ENCODE assay signal across 8 cellular contexts in genomic region chr11:65488273-65489058, GRCh38. TPM values are rescaled to one million over a fixed set of nuclear protein-coding genes. Genes with fewer than 3 reads are reported as not detected.
DNase-seq lines count a peak whose midpoint lies in the region; ATAC-seq and TF ChIP-seq lines count a peak whose summit lies in the region.

No MANE protein-coding gene starts in this region.

- H2AFZ ChIP-seq in trophoblast cell (ENCODE audit: insufficient read depth, low read length, poor library complexity): peak overlapping the region; percentile 74

- H2BK5ac ChIP-seq in trophoblast cell (ENCODE audit: low read depth, low read length, poor library complexity): peak overlapping the region; percentile 99

- peak overlapping the region; percentile 100 for H4K91ac ChIP-seq in trophoblast cell (ENCODE audit: low read depth, low read length)

- peak overlapping the region; percentile 97 for H3K14ac ChIP-seq in trophoblast cell (ENCODE audit: low read length)

- H3K4me1 ChIP-seq in SJSA1 (replicated peaks): peaks cover 79% of the 10 kb centered on the region
- H3K4me1 ChIP-seq in trophoblast cell (ENCODE audit: control insufficient read depth in 1 of 2, insufficient read depth in 2 of 2, low read length in 2 of 2): peaks cover 60 to 61% of the 10 kb centered on the region in 2 experiments

- peak overlapping the region; percentile 96 for H2BK120ac ChIP-seq in trophoblast cell (ENCODE audit: insufficient read depth, low read length, poor library complexity)

- H3K36me3 ChIP-seq in GM06990 (ENCODE audit: control insufficient read depth, insufficient read depth, low read length): no peaks in the 10 kb centered on the region
- no peaks in the 10 kb centered on the region for H3K36me3 ChIP-seq in SJSA1
- H3K36me3 ChIP-seq in trophoblast cell (ENCODE audit: control insufficient read depth in 1 of 2, insufficient read depth in 2 of 2, low read length in 2 of 2): no peaks in the 10 kb centered on the region

- H3K27me3 ChIP-seq in GM06990 (replicated peaks; ENCODE audit: control insufficient read depth, insufficient read depth, low read length): no peaks in the 10 kb centered on the region
- no peaks in the 10 kb centered on the region for H3K27me3 ChIP-seq in SJSA1 (replicated peaks)
- no peaks in the 10 kb centered on the region for H3K27me3 ChIP-seq in trophoblast cell (ENCODE audit: insufficient read depth, low read length)

- H3K18ac ChIP-seq in trophoblast cell (ENCODE audit: low read length): peak overlapping the region; percentile 91

- WGBS in trophoblast cell (ENCODE audit: extremely low coverage, insufficient coverage, insufficient read length): no CpG with 5 or more reads among the region's 10 CpGs

- no peak overlapping the region for H3K23ac ChIP-seq in trophoblast cell (ENCODE audit: low read length)

- DNase-seq in GM06990 (ENCODE audit: extremely low read depth, insufficient read length): no peak
- DNase-seq in SJSA1 (ENCODE audit: low read depth in 1 of 2, low spot score in 2 of 2): peak; percentile 82 to 87
- peak; percentile 70 for DNase-seq in fibroblast of pulmonary artery (ENCODE audit: low read depth)
- peak in 1 of 2 donors; percentile 67 for DNase-seq in trophoblast cell
- DNase-seq in putamen (ENCODE audit: low spot score): no peak
- DNase-seq in cortex of kidney (lab: John Stamatoyannopoulos, UW): no peak

- peak overlapping the region; percentile 66 for H3K4ac ChIP-seq in trophoblast cell (ENCODE audit: low read depth, low read length)

- H3K27ac ChIP-seq in SJSA1: peak overlapping the region; percentile 92
- H3K27ac ChIP-seq in trophoblast cell (ENCODE audit: low read depth, low read length): peak overlapping the region; percentile 100

- peak overlapping the region; percentile 50 for H3K4me2 ChIP-seq in trophoblast cell (ENCODE audit: low read length)

- peak overlapping the region; percentile 97 for H2BK12ac ChIP-seq in trophoblast cell (ENCODE audit: low read length)

- peak overlapping the region; percentile 72 for H4K12ac ChIP-seq in trophoblast cell (ENCODE audit: low read depth, low read length)

- no peak for ATAC-seq in GM19035 (IDR thresholded peaks at IDR 0.05; ENCODE audit: unreplicated experiment)
- ATAC-seq in HG02763 (IDR thresholded peaks at IDR 0.05; ENCODE audit: unreplicated experiment): no peak

- peak overlapping the region; percentile 72 for H3K9ac ChIP-seq in trophoblast cell (ENCODE audit: low read length)

- no peaks in the 10 kb centered on the region for H3K9me3 ChIP-seq in SJSA1 (replicated peaks)
- no peaks in the 10 kb centered on the region for H3K9me3 ChIP-seq in trophoblast cell (ENCODE audit: insufficient read depth, low read depth, low read length)

- H3K4me3 ChIP-seq in GM06990 (replicated peaks; ENCODE audit: low read depth, low read length): peak overlapping the region; percentile 22; the same call in 1 of the 2 replicates
- H3K4me3 ChIP-seq in SJSA1: no peak overlapping the region
- peak overlapping the region; percentile 23 for H3K4me3 ChIP-seq in fibroblast of pulmonary artery (replicated peaks; ENCODE audit: low read depth, low read length)
- peak overlapping the region; percentile 2 for H3K4me3 ChIP-seq in trophoblast cell (ENCODE audit: low read depth, low read length)

- peaks cover 72% of the 10 kb centered on the region for H3K79me1 ChIP-seq in trophoblast cell (ENCODE audit: low read length)

- peaks cover 39% of the 10 kb centered on the region for H3K79me2 ChIP-seq in trophoblast cell (ENCODE audit: control insufficient read depth, insufficient read depth, low read length, poor library complexity)

- TF ChIP-seq CTCF in GM06990 (IDR thresholded peaks at IDR 0.05; ENCODE audit: insufficient read depth, low read length, poor library complexity, severe bottlenecking) (no peak), fibroblast of pulmonary artery (IDR thresholded peaks at IDR 0.05; ENCODE audit: low read length, missing control alignments) (no peak)

- peak overlapping the region; percentile 93 for H4K8ac ChIP-seq in trophoblast cell (ENCODE audit: low read depth, low read length)

- H2AK5ac ChIP-seq in trophoblast cell (ENCODE audit: low read length): peak overlapping the region; percentile 90

RNA-seq across cellular contexts. Expression of gene MALAT1, which starts 10.4 kb away (rescaled TPM):
- total RNA-seq in SJSA1 (2014; rRNA removed; shearing (Covaris generic)): 1,620 and 2,210 TPM in 2 replicates
- polyA plus RNA-seq in trophoblast cell (2013): 597 and 615 TPM in 2 replicates

RNA-seq across cellular contexts. Expression of gene SCYL1, which starts 36.4 kb away (rescaled TPM):
- 103 and 130 TPM in 2 replicates for total RNA-seq in SJSA1 (2014; rRNA removed; shearing (Covaris generic))
- polyA plus RNA-seq in trophoblast cell (2013): 117 and 118 TPM in 2 replicates

Comparison
In these comparisons a context has a peak if more than half of its experiments do, and no peak if none do; other contexts are left out.
1. DNase-seq: peak in SJSA1 (2 of 2) and fibroblast of pulmonary artery (single experiment); none in GM06990 (single experiment), putamen (single experiment) and cortex of kidney (single experiment).